8 cellular contexts compared by ENCODE assay signal in genomic region chr2:232696609-232697058, GRCh38. TPM values are rescaled to one million over a fixed set of nuclear protein-coding genes. Genes with fewer than 3 reads are reported as not detected.
DNase-seq lines count a peak whose midpoint lies in the region; ATAC-seq and TF ChIP-seq lines count a peak whose summit lies in the region.

No MANE protein-coding gene starts in this region.

- no peaks in the 10 kb centered on the region for H3K9me3 Mint-ChIP-seq in activated CD4-positive, alpha-beta memory T cell treated with anti-CD3 and anti-CD28 coated beads, Interleukin-2, amount 10 ng/mL, durations not matched to agents 7 days and 5 days

- H3K4me1 ChIP-seq in HAP-1 (peaks cover 15% of the 10 kb centered on the region), right cardiac atrium (ENCODE audit: control insufficient read depth, insufficient read depth, low read length) (peaks cover 2% of the 10 kb centered on the region), spleen (peaks cover 22 to 47% (median 42%) of the 10 kb centered on the region in 6 donors)

- TF ChIP-seq POLR2A in spleen (IDR thresholded peaks at IDR 0.05) = no peak

- H3K4me3 Mint-ChIP-seq in activated CD4-positive, alpha-beta memory T cell treated with anti-CD3 and anti-CD28 coated beads, Interleukin-2, amount 10 ng/mL, durations not matched to agents 7 days and 5 days = peak overlapping the region; percentile 95

- H3K4me3 ChIP-seq in HAP-1 = peak overlapping the region; percentile 91
- H3K4me3 ChIP-seq in right cardiac atrium (ENCODE audit: low read length) = peak overlapping the region; percentile 25
- H3K4me3 ChIP-seq in spleen = peak overlapping the region; percentile 75 to 98 (median 90)

- H3K9me3 ChIP-seq in HAP-1 (no peaks in the 10 kb centered on the region), right cardiac atrium (ENCODE audit: control insufficient read depth, low read length) (no peaks in the 10 kb centered on the region), spleen (peaks cover 0 to 5% (median 0%) of the 10 kb centered on the region in 8 donors)

- H3K27me3 ChIP-seq in HAP-1 (ENCODE audit: low read depth) (no peaks in the 10 kb centered on the region), right cardiac atrium (ENCODE audit: control insufficient read depth, insufficient read depth) (no peaks in the 10 kb centered on the region), spleen (replicated peaks in 1 of 7) (no peaks in the 10 kb centered on the region)

- peaks cover 25% of the 10 kb centered on the region for H3K36me3 Mint-ChIP-seq in activated CD4-positive, alpha-beta memory T cell treated with anti-CD3 and anti-CD28 coated beads, Interleukin-2, amount 10 ng/mL, durations not matched to agents 7 days and 5 days (ENCODE audit: low read depth)

- peaks cover 7% of the 10 kb centered on the region for H3K27me3 Mint-ChIP-seq in activated CD4-positive, alpha-beta memory T cell treated with anti-CD3 and anti-CD28 coated beads, Interleukin-2, amount 10 ng/mL, durations not matched to agents 7 days and 5 days

- H3K27ac ChIP-seq in right cardiac atrium (ENCODE audit: low read length) (peak overlapping the region; percentile 90), spleen (peak overlapping the region; percentile 44 to 97 (median 94))

- TF ChIP-seq CTCF in spleen (IDR thresholded peaks at IDR 0.05 in 8 of 11, conservative IDR thresholded peaks at IDR 0.05 in 3 of 11) = no peak

- CTCF ChIA-PET in activated CD4-positive, alpha-beta memory T cell treated with anti-CD3 and anti-CD28 coated beads, Interleukin-2, amount 10 ng/mL, durations not matched to agents 7 days and 5 days (lab: Charles Lee) = no interaction called here

- ATAC-seq in right cardiac atrium (no peak), HG02798 (IDR thresholded peaks at IDR 0.05; ENCODE audit: poor library complexity, unreplicated experiment) (no peak), HG03045 (IDR thresholded peaks at IDR 0.05; ENCODE audit: unreplicated experiment) (no peak)

- in situ Hi-C loops in HAP-1 (cut with MboI; ENCODE audit: low sequenced_read_pairs) = no loop called here

- H3K27ac Mint-ChIP-seq in activated CD4-positive, alpha-beta memory T cell treated with anti-CD3 and anti-CD28 coated beads, Interleukin-2, amount 10 ng/mL, durations not matched to agents 7 days and 5 days = peak overlapping the region; percentile 52

- 40% methylated on average over 10 of the region's 10 CpGs for WGBS in right cardiac atrium
- 46 to 55% (median 49%) methylated on average over 9 to 10 of the region's 10 CpGs for WGBS in spleen, 5 donors

- DNase-seq in HAP-1 (ENCODE audit: low spot score in 2 of 2) (no peak), right cardiac atrium (no peak), spleen (no peak), SK-N-DZ (ENCODE audit: low spot score) (no peak), HT-29 (ENCODE audit: low spot score) (no peak)
- DNase-seq in activated CD4-positive, alpha-beta memory T cell treated with anti-CD3 and anti-CD28 coated beads, Interleukin-2, amount 10 ng/mL, durations not matched to agents 7 days and 5 days = no peak

- POLR2A ChIA-PET in activated CD4-positive, alpha-beta memory T cell treated with anti-CD3 and anti-CD28 coated beads, Interleukin-2, amount 10 ng/mL, durations not matched to agents 7 days and 5 days (lab: Charles Lee) = interaction anchor here (0.9 to 1.4 kb wide), 2 partner anchors 51 to 76 kb away, joined by 3 read pairs; no protein-coding TSS in a partner anchor

- intact Hi-C loops in right cardiac atrium (cut with DNase I) (no loop called here), spleen (cut with DNase I; ENCODE audit: low total_unique reads) (no loop called here)

- H3K36me3 ChIP-seq in HAP-1 (replicated peaks) (peaks cover 10% of the 10 kb centered on the region), spleen (peaks cover 0 to 6% (median 0%) of the 10 kb centered on the region in 6 donors)

- H3K4me1 Mint-ChIP-seq in activated CD4-positive, alpha-beta memory T cell treated with anti-CD3 and anti-CD28 coated beads, Interleukin-2, amount 10 ng/mL, durations not matched to agents 7 days and 5 days = peaks cover 40% of the 10 kb centered on the region

RNA-seq across cellular contexts. Expression of gene GIGYF2, which starts 0.5 kb away (rescaled TPM):
- 10 to 100 TPM; 56.5 to 59.9 TPM for total RNA-seq in activated CD4-positive, alpha-beta memory T cell treated with anti-CD3 and anti-CD28 coated beads, Interleukin-2, amount 10 ng/mL, durations not matched to agents 7 days and 5 days
- total RNA-seq in right cardiac atrium (10 to 100 TPM; 60.4 to 68.2 (median 63.8) TPM), spleen (100 to 1,000 TPM in 3 of 7 donors, 10 to 100 TPM in 4; 73.0 to 116 (median 100.0) TPM)
- polyA plus RNA-seq in right cardiac atrium (21.6 TPM), spleen (10 to 100 TPM in 1 of 3 donors, 1 to 10 TPM in 2; 7.3 to 18.5 (median 9.2) TPM)
- 24.6 and 27.9 TPM in 2 replicates for polyA plus RNA-seq in SK-N-DZ (2014; cell fraction: cytosol; rRNA removed)
- polyA plus RNA-seq in SK-N-DZ (2014; cell fraction: nucleus; rRNA removed) = 17.2 and 27.5 TPM in 2 replicates
- 27.1 and 40.2 TPM in 2 replicates for total RNA-seq in HT-29 (2014; rRNA removed; shearing (Covaris generic))

Comparison
In these comparisons a context has a peak if more than half of its experiments do, and no peak if none do; other contexts are left out.
1. H3K4me3 ChIP-seq: peak in every context shown above with its lines; median percentile 91 in HAP-1; 90 in spleen; 25 in right cardiac atrium.